In the genomic region with DNA sequence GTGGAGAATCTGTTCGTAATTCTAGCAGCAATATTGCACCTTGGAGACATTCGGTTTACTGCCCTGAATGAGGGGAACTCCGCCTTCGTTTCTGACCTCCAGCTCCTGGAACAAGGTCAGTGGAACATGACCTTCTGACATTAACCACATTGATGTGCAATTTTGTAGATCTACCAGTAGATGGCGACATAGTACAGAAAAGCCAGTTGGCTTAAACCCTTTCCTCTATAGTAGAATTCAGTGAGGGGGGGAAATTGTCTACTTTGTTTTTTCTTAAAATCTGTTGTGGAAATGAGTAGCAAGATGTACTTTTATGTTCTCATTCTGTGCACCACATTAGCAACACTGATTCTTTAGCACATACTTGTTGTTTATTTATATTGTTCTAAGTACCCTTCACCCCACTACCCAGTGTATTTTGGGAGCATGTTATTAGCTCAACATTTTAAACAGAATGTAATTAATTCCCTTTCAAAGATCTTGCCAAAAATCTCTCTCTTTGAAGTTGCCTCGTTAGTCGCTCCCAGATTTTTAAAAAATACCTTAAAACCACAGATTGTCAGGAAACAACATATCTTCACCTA, we compare ENCODE assay signal across 8 cellular contexts.
DNase-seq lines count a peak whose midpoint lies in the region; FAIRE-seq and TF ChIP-seq lines count a peak whose summit lies in the region.

No MANE protein-coding gene starts in this region.

- no peaks in the 10 kb centered on the region for H3K9me3 Mint-ChIP-seq in mesothelial cell of epicardium

- no peaks in the 10 kb centered on the region for H3K27me3 Mint-ChIP-seq in mesothelial cell of epicardium (ENCODE audit: low read depth)

- H3K27me3 ChIP-seq in H7 (ENCODE audit: control insufficient read depth, insufficient read depth, low read length) = no peaks in the 10 kb centered on the region

- POLR2A ChIA-PET in GM10248 (lab: Yijun Ruan, JAX) = no interaction called here

- CTCF ChIA-PET in GM10248 (lab: Yijun Ruan, JAX) = interaction anchor here (0.6 to 2.5 kb wide), 19 partner anchors 8 to 1449 kb away, joined by 3 to 22 read pairs (median 4); no protein-coding TSS in a partner anchor

- peak; percentile 59 for DNase-seq in ACHN
- DNase-seq in GM10248 (ENCODE audit: extremely low spot score) = peak; percentile 49
- DNase-seq in H7 = peak; percentile 34
- peak; percentile 71 to 84 for DNase-seq in Kasumi-1 (lab: John Stamatoyannopoulos, UW)
- DNase-seq in RKO (ENCODE audit: low spot score) = peak; percentile 78
- no peak for DNase-seq in mesothelial cell of epicardium (ENCODE audit: low spot score in 2 of 2, unreplicated experiment in 2 of 2)
- DNase-seq in activated effector memory CD4-positive, alpha-beta T cell treated with anti-CD3 and anti-CD28 coated beads, Interleukin-2, amount 50 U/mL, for 16 hours = no peak

- no peak overlapping the region for H3K4me3 Mint-ChIP-seq in mesothelial cell of epicardium

- no peak overlapping the region for H3K4me3 ChIP-seq in H7 (ENCODE audit: insufficient read depth, low read depth, low read length)

- TF ChIP-seq CTCF in GM10248 (IDR thresholded peaks at IDR 0.05; ENCODE audit: control extremely low read depth, extremely low read depth, low read depth, missing control alignments) = peak; percentile 67
- TF ChIP-seq CTCF in mesothelial cell of epicardium (IDR thresholded peaks at IDR 0.05; ENCODE audit: unreplicated experiment) = peak; percentile 90

- peak overlapping the region; percentile 64 for H3K27ac Mint-ChIP-seq in mesothelial cell of epicardium

- H3K36me3 Mint-ChIP-seq in mesothelial cell of epicardium = no peaks in the 10 kb centered on the region

- no peaks in the 10 kb centered on the region for H3K36me3 ChIP-seq in H7 (replicated peaks; ENCODE audit: control insufficient read depth, insufficient read depth, low read length)

- H3K4me1 Mint-ChIP-seq in mesothelial cell of epicardium = peaks cover 41% of the 10 kb centered on the region

- peak; percentile 46 for FAIRE-seq in endometrium (lab: Jason Lieb, UNC)

- in situ Hi-C loops in ACHN (cut with HindIII; ENCODE audit: low pct_ligation_motif_present, low pct_unique_long_range_greater_than_20kb, low sequenced_read_pairs) = no loop called here

Comparison
In these comparisons a context has a peak if more than half of its experiments do, and no peak if none do; other contexts are left out.
1. DNase-seq: peak in ACHN (single experiment), GM10248 (single experiment), H7 (single experiment), Kasumi-1 (2 of 2) and RKO (single experiment); none in mesothelial cell of epicardium (0 of 2) and activated effector memory CD4-positive, alpha-beta T cell treated with anti-CD3 and anti-CD28 coated beads, Interleukin-2, amount 50 U/mL, for 16 hours (single experiment).